ENCODE assay signal across 24 cellular contexts in genomic region chr18:76262956-76263955, GRCh38.
DNase-seq lines count a peak whose midpoint lies in the region; ATAC-seq and TF ChIP-seq lines count a peak whose summit lies in the region.
"Had no signal": no experiment of that assay in that cellular context is flagged by ENCODE, and none has a peak within 500 bp of the region (broad histone marks: within the 10 kb centered on the region; RNA-seq: fewer than 3 reads in every experiment).

No MANE protein-coding gene starts in this region.

- no peak overlapping the region for H2BK120ac ChIP-seq in neuronal stem cell (ENCODE audit: low read depth, low read length)

- POLR2A ChIA-PET in PC-3 (lab: Charles Lee; ENCODE audit: unreplicated experiment), result no interaction called here

- peak; percentile 41 for DNase-seq in activated CD4-positive, alpha-beta T cell treated with anti-CD3 and anti-CD28 coated beads, Interleukin-2, amount 10 ng/mL, durations not matched to agents 24 days and 14 days
- DNase-seq in activated CD4-positive, alpha-beta T cell treated with anti-CD3 and anti-CD28 coated beads, Interleukin-2, amount 50 U/mL, for 1 hour, result no peak
- DNase-seq in endodermal cell (no peak), neuronal stem cell (ENCODE audit: low spot score) (no peak), HK-2 (ENCODE audit: unreplicated experiment) (no peak), GM19238 (ENCODE audit: insufficient read length, low spot score) (no peak), PC-3 (no peak)
- DNase-seq in stimulated activated CD4-positive, alpha-beta T cell treated with anti-CD3 and anti-CD28 coated beads, Interleukin-4, amount 100 ng/mL, for 1 hour, result no peak
- DNase-seq: activated CD4-positive, alpha-beta T cell treated with anti-CD3 and anti-CD28 coated beads, Interleukin-2, amount 10 ng/mL, durations not matched to agents 7 days and 5 days; activated naive CD4-positive, alpha-beta T cell; activated T-cell treated with anti-CD3 and anti-CD28 coated beads, Interleukin-2, amount 50 U/mL, for 72 hours; CD4-positive, alpha-beta T cell; dorsolateral prefrontal cortex; left lung; mesendoderm; MM.1S; NCI-H1436; NCI-H526 treated with DMSO at 0.1 percent for 48 hours; pancreas; stimulated activated CD4-positive, alpha-beta T cell treated with anti-CD3 and anti-CD28 coated beads, Interleukin-4, amount 100 ng/mL, for 24 hours; substantia nigra; T1000 had no signal

- ATAC-seq in PC-3, result no peak
- ATAC-seq: activated T-cell treated with anti-CD3 and anti-CD28 coated beads, Interleukin-2, amount 50 U/mL, for 72 hours; left lung; pancreas; right cardiac atrium; stimulated activated effector memory CD8-positive, alpha-beta T cell treated with anti-CD3 and anti-CD28 coated beads, Interleukin-12 subunit alpha, Interleukin-12 subunit beta, amount 100 ng/mL, for 72 hours had no signal

- H3K36me3 Mint-ChIP-seq in activated CD4-positive, alpha-beta T cell treated with anti-CD3 and anti-CD28 coated beads, Interleukin-2, amount 10 ng/mL, durations not matched to agents 24 days and 14 days (ENCODE audit: low read depth), result no peaks in the 10 kb centered on the region
- H3K36me3 Mint-ChIP-seq in endodermal cell (ENCODE audit: low read depth), result no peaks in the 10 kb centered on the region
- H3K36me3 Mint-ChIP-seq: stimulated activated effector memory CD8-positive, alpha-beta T cell treated with anti-CD3 and anti-CD28 coated beads, Interleukin-12 subunit alpha, Interleukin-12 subunit beta, amount 100 ng/mL, for 72 hours had no signal

- H3K14ac ChIP-seq in neuronal stem cell (ENCODE audit: low read length), result no peak overlapping the region

- no peak overlapping the region for H3K4me3 Mint-ChIP-seq in activated CD4-positive, alpha-beta T cell treated with anti-CD3 and anti-CD28 coated beads, Interleukin-2, amount 10 ng/mL, durations not matched to agents 24 days and 14 days
- H3K4me3 Mint-ChIP-seq in endodermal cell, result no peak overlapping the region
- H3K4me3 Mint-ChIP-seq: activated CD4-positive, alpha-beta T cell treated with anti-CD3 and anti-CD28 coated beads, Interleukin-2, amount 10 ng/mL, durations not matched to agents 7 days and 5 days; activated T-cell treated with anti-CD3 and anti-CD28 coated beads, Interleukin-2, amount 50 U/mL, for 72 hours; CD4-positive, alpha-beta T cell; stimulated activated effector memory CD8-positive, alpha-beta T cell treated with anti-CD3 and anti-CD28 coated beads, Interleukin-12 subunit alpha, Interleukin-12 subunit beta, amount 100 ng/mL, for 72 hours had no signal

- WGBS in endodermal cell (ENCODE audit: insufficient coverage in 1 of 2, insufficient read length in 1 of 2), 2 experiments, result 63 to 80% methylated on average over 11 to 21 of the region's 21 CpGs
- no CpG with 5 or more reads among the region's 21 CpGs for WGBS in neuronal stem cell (ENCODE audit: extremely low coverage in 2 of 2, insufficient read length in 2 of 2, insufficient replicate concordance in 1 of 2), 2 donors

- H3K27ac Mint-ChIP-seq in activated CD4-positive, alpha-beta T cell treated with anti-CD3 and anti-CD28 coated beads, Interleukin-2, amount 10 ng/mL, durations not matched to agents 24 days and 14 days, result no peak overlapping the region
- H3K27ac Mint-ChIP-seq in endodermal cell, result no peak overlapping the region
- H3K27ac Mint-ChIP-seq: activated CD4-positive, alpha-beta T cell treated with anti-CD3 and anti-CD28 coated beads, Interleukin-2, amount 10 ng/mL, durations not matched to agents 7 days and 5 days; activated T-cell treated with anti-CD3 and anti-CD28 coated beads, Interleukin-2, amount 50 U/mL, for 72 hours; CD4-positive, alpha-beta T cell; stimulated activated effector memory CD8-positive, alpha-beta T cell treated with anti-CD3 and anti-CD28 coated beads, Interleukin-12 subunit alpha, Interleukin-12 subunit beta, amount 100 ng/mL, for 72 hours had no signal

- H3K4me3 ChIP-seq in endodermal cell (ENCODE audit: low read length) (no peak overlapping the region), neuronal stem cell (ENCODE audit: low read length in 2 of 2) (no peak overlapping the region), PC-3 (ENCODE audit: low read length) (no peak overlapping the region)
- H3K4me3 ChIP-seq: dorsolateral prefrontal cortex, left lung, pancreas had no signal

- CTCF ChIA-PET in PC-3 (lab: Charles Lee), result interaction anchor here (0.7 kb wide), 1 partner anchor 398 kb away, joined by 3 read pairs; no protein-coding TSS in a partner anchor

- peak overlapping the region; percentile 18 for H3K18ac ChIP-seq in neuronal stem cell (ENCODE audit: low read length)

- H3K27me3 ChIP-seq in endodermal cell (ENCODE audit: control insufficient read depth, insufficient read depth, low read length, poor library complexity, severe bottlenecking), result no peaks in the 10 kb centered on the region
- H3K27me3 ChIP-seq in neuronal stem cell (ENCODE audit: control insufficient read depth in 3 of 3, insufficient read depth in 3 of 3, low read depth in 1 of 3, low read length in 3 of 3), result no peaks in the 10 kb centered on the region
- H3K27me3 ChIP-seq in PC-3 (ENCODE audit: low read length), result peaks cover 82% of the 10 kb centered on the region
- H3K27me3 ChIP-seq: pancreas had no signal

- H2BK12ac ChIP-seq in neuronal stem cell (ENCODE audit: low read length), result no peak overlapping the region

- H2BK5ac ChIP-seq in neuronal stem cell (ENCODE audit: low read length), result no peak overlapping the region

- BruUV-seq in PC-3 (replicated peaks; lab: Mats Ljungman, UMichigan), result no TSS peak

- no peak overlapping the region for H2AK5ac ChIP-seq in neuronal stem cell (ENCODE audit: low read depth, low read length)

- TF ChIP-seq CTCF in endodermal cell (conservative IDR thresholded peaks at IDR 0.05) (no peak), PC-3 (conservative IDR thresholded peaks at IDR 0.05; ENCODE audit: low read depth, low read length) (no peak)

- intact Hi-C loops in activated CD4-positive, alpha-beta T cell treated with anti-CD3 and anti-CD28 coated beads, Interleukin-2, amount 10 ng/mL, durations not matched to agents 24 days and 14 days (cut with micrococcal nuclease), result no loop called here
- intact Hi-C loops in PC-3 (cut with micrococcal nuclease), result no loop called here

- no peaks in the 10 kb centered on the region for H3F3A ChIP-seq in PC-3 (ENCODE audit: low read length, unreplicated experiment)

- peak overlapping the region; percentile 76 for H3K27ac ChIP-seq in endodermal cell (ENCODE audit: low read depth, low read length)
- peak overlapping the region; percentile 1 for H3K27ac ChIP-seq in neuronal stem cell (replicated peaks; ENCODE audit: low read length)
- no peak overlapping the region for H3K27ac ChIP-seq in PC-3 (ENCODE audit: low read length)
- H3K27ac ChIP-seq: dorsolateral prefrontal cortex, pancreas had no signal

- H3K4me2 ChIP-seq in neuronal stem cell (ENCODE audit: insufficient read depth, low read length, poor library complexity, severe bottlenecking), result no peak overlapping the region
- no peak overlapping the region for H3K4me2 ChIP-seq in PC-3 (ENCODE audit: low read length)

- no peak overlapping the region for H4K8ac ChIP-seq in neuronal stem cell (ENCODE audit: low read depth, low read length)

- no peak overlapping the region for H4K91ac ChIP-seq in neuronal stem cell (ENCODE audit: low read depth, low read length, poor library complexity)

- H3K36me3 ChIP-seq in endodermal cell (ENCODE audit: control insufficient read depth, insufficient read depth, low read length) (no peaks in the 10 kb centered on the region), neuronal stem cell (replicated peaks in 1 of 2; ENCODE audit: control insufficient read depth in 2 of 2, insufficient read depth in 2 of 2, low read length in 2 of 2) (no peaks in the 10 kb centered on the region), PC-3 (ENCODE audit: low read depth, low read length) (no peaks in the 10 kb centered on the region)
- H3K36me3 ChIP-seq: left lung, pancreas had no signal

- no peaks in the 10 kb centered on the region for H3K9me2 ChIP-seq in PC-3 (replicated peaks; ENCODE audit: low read length)

- H3K9me3 Mint-ChIP-seq in activated CD4-positive, alpha-beta T cell treated with anti-CD3 and anti-CD28 coated beads, Interleukin-2, amount 10 ng/mL, durations not matched to agents 24 days and 14 days, result no peaks in the 10 kb centered on the region
- no peaks in the 10 kb centered on the region for H3K9me3 Mint-ChIP-seq in endodermal cell
- H3K9me3 Mint-ChIP-seq: activated CD4-positive, alpha-beta T cell treated with anti-CD3 and anti-CD28 coated beads, Interleukin-2, amount 10 ng/mL, durations not matched to agents 7 days and 5 days; activated T-cell treated with anti-CD3 and anti-CD28 coated beads, Interleukin-2, amount 50 U/mL, for 72 hours; CD4-positive, alpha-beta T cell; stimulated activated effector memory CD8-positive, alpha-beta T cell treated with anti-CD3 and anti-CD28 coated beads, Interleukin-12 subunit alpha, Interleukin-12 subunit beta, amount 100 ng/mL, for 72 hours had no signal

- H3K23ac ChIP-seq in neuronal stem cell (ENCODE audit: low read depth, low read length, poor library complexity), result no peak overlapping the region

- no peaks in the 10 kb centered on the region for H4K20me1 ChIP-seq in PC-3 (ENCODE audit: low read length)

- peak overlapping the region; percentile 44 for H2BK15ac ChIP-seq in neuronal stem cell (ENCODE audit: low read length)

- H3K4me1 Mint-ChIP-seq in activated CD4-positive, alpha-beta T cell treated with anti-CD3 and anti-CD28 coated beads, Interleukin-2, amount 10 ng/mL, durations not matched to agents 24 days and 14 days, result peaks cover 3% of the 10 kb centered on the region
- H3K4me1 Mint-ChIP-seq in endodermal cell, result peaks cover 5% of the 10 kb centered on the region
- H3K4me1 Mint-ChIP-seq: activated CD4-positive, alpha-beta T cell treated with anti-CD3 and anti-CD28 coated beads, Interleukin-2, amount 10 ng/mL, durations not matched to agents 7 days and 5 days; stimulated activated effector memory CD8-positive, alpha-beta T cell treated with anti-CD3 and anti-CD28 coated beads, Interleukin-12 subunit alpha, Interleukin-12 subunit beta, amount 100 ng/mL, for 72 hours had no signal

- no peak overlapping the region for H3K9ac ChIP-seq in endodermal cell (ENCODE audit: extremely low read depth, low read length, poor library complexity, severe bottlenecking)
- H3K9ac ChIP-seq in neuronal stem cell (ENCODE audit: low read depth, low read length, poor library complexity), result no peak overlapping the region
- no peak overlapping the region for H3K9ac ChIP-seq in PC-3 (ENCODE audit: low read length)

- peak overlapping the region; percentile 62 for H2AFZ ChIP-seq in neuronal stem cell (ENCODE audit: low read length)
- no peak overlapping the region for H2AFZ ChIP-seq in PC-3 (ENCODE audit: low read length)

- H3K27me3 Mint-ChIP-seq in activated CD4-positive, alpha-beta T cell treated with anti-CD3 and anti-CD28 coated beads, Interleukin-2, amount 10 ng/mL, durations not matched to agents 24 days and 14 days, result peaks cover 3% of the 10 kb centered on the region
- no peaks in the 10 kb centered on the region for H3K27me3 Mint-ChIP-seq in endodermal cell (ENCODE audit: insufficient read depth)
- H3K27me3 Mint-ChIP-seq: activated CD4-positive, alpha-beta T cell treated with anti-CD3 and anti-CD28 coated beads, Interleukin-2, amount 10 ng/mL, durations not matched to agents 7 days and 5 days; CD4-positive, alpha-beta T cell had no signal

- H3K4ac ChIP-seq in neuronal stem cell (ENCODE audit: low read length), result no peak overlapping the region

- H3K79me2 ChIP-seq in PC-3 (ENCODE audit: low read length), result no peaks in the 10 kb centered on the region

- no peaks in the 10 kb centered on the region for H3K79me1 ChIP-seq in neuronal stem cell (ENCODE audit: low read depth, low read length)

- H3K9me3 ChIP-seq in endodermal cell (ENCODE audit: control insufficient read depth, low read length) (no peaks in the 10 kb centered on the region), neuronal stem cell (replicated peaks in 1 of 2; ENCODE audit: control insufficient read depth in 2 of 2, insufficient read depth in 1 of 2, low read depth in 1 of 2, low read length in 2 of 2) (no peaks in the 10 kb centered on the region), PC-3 (ENCODE audit: low read length) (no peaks in the 10 kb centered on the region)
- H3K9me3 ChIP-seq: left lung, pancreas had no signal

- H3K4me1 ChIP-seq in endodermal cell (ENCODE audit: control insufficient read depth, insufficient read depth, low read length), result no peaks in the 10 kb centered on the region
- peaks cover 35 to 38% of the 10 kb centered on the region in 2 donors for H3K4me1 ChIP-seq in neuronal stem cell (ENCODE audit: control insufficient read depth in 2 of 2, insufficient read depth in 1 of 2, low read depth in 1 of 2, low read length in 2 of 2)
- H3K4me1 ChIP-seq in PC-3 (ENCODE audit: insufficient read depth, low read length), result no peaks in the 10 kb centered on the region
- H3K4me1 ChIP-seq: pancreas had no signal
